ENCODE assay signal across 20 cellular contexts in genomic region chr10:130747946-130748345, GRCh38.
DNase-seq lines count a peak whose midpoint lies in the region; TF ChIP-seq lines count a peak whose summit lies in the region.
"Had no signal": no experiment of that assay in that cellular context is flagged by ENCODE, and none has a peak within 500 bp of the region (broad histone marks: within the 10 kb centered on the region; RNA-seq: fewer than 3 reads in every experiment).

No MANE protein-coding gene starts in this region.

- intact Hi-C loops in posterior vena cava (cut with DNase I) = no loop called here

- H3K4me1 Mint-ChIP-seq in endothelial cell (ENCODE audit: unreplicated experiment) (no peaks in the 10 kb centered on the region), type B pancreatic cell (ENCODE audit: unreplicated experiment) (no peaks in the 10 kb centered on the region)
- H3K4me1 Mint-ChIP-seq: B cell had no signal

- no peak overlapping the region for H3K27ac Mint-ChIP-seq in endothelial cell (ENCODE audit: unreplicated experiment)
- no peak overlapping the region for H3K27ac Mint-ChIP-seq in type B pancreatic cell
- H3K27ac Mint-ChIP-seq: B cell, GM23338, HFFc6 had no signal

- H3K9me3 ChIP-seq in Peyer's patch = peaks cover 0 to 6% (median 0%) of the 10 kb centered on the region in 4 donors
- H3K9me3 ChIP-seq: HAP-1 had no signal

- H3K4me3 Mint-ChIP-seq in endothelial cell (ENCODE audit: unreplicated experiment) (peak overlapping the region; percentile 4), type B pancreatic cell (no peak overlapping the region)
- H3K4me3 Mint-ChIP-seq: B cell, GM23338, HFFc6 had no signal

- H3K27me3 Mint-ChIP-seq in endothelial cell (ENCODE audit: unreplicated experiment) = peaks cover 20% of the 10 kb centered on the region
- H3K27me3 Mint-ChIP-seq in type B pancreatic cell = peaks cover 33% of the 10 kb centered on the region
- H3K27me3 Mint-ChIP-seq: B cell had no signal

- TF ChIP-seq POLR2A in Peyer's patch (IDR thresholded peaks at IDR 0.05) = no peak

- TF ChIP-seq CTCF in Peyer's patch (IDR thresholded peaks at IDR 0.05) (no peak), endothelial cell (IDR thresholded peaks at IDR 0.05; ENCODE audit: unreplicated experiment) (no peak), type B pancreatic cell (conservative IDR thresholded peaks at IDR 0.05) (no peak)

- H3K4me1 ChIP-seq in Peyer's patch = no peaks in the 10 kb centered on the region
- H3K4me1 ChIP-seq: HAP-1 had no signal

- H3K36me3 Mint-ChIP-seq in endothelial cell (ENCODE audit: low read depth, unreplicated experiment) = peaks cover 32% of the 10 kb centered on the region
- no peaks in the 10 kb centered on the region for H3K36me3 Mint-ChIP-seq in type B pancreatic cell

- H3K9me3 Mint-ChIP-seq in endothelial cell (ENCODE audit: unreplicated experiment) (peaks cover 64% of the 10 kb centered on the region), type B pancreatic cell (no peaks in the 10 kb centered on the region)

- DNase-seq in Peyer's patch (peak in 2 of 3 donors; percentile 8 to 19), endothelial cell (ENCODE audit: low spot score) (no peak), posterior vena cava (ENCODE audit: low spot score) (peak; percentile 31), type B pancreatic cell (ENCODE audit: extremely low spot score, unreplicated experiment) (peak; percentile 22), NCI-H345 (lab: John Stamatoyannopoulos, UW) (no peak), NCI-H510A (lab: John Stamatoyannopoulos, UW) (no peak), NCI-H526 (lab: John Stamatoyannopoulos, UW) (no peak), DMS53 (lab: John Stamatoyannopoulos, UW) (no peak)
- DNase-seq: HFFc6, Karpas-422, NCI-H1092, NCI-H1436, NCI-H187, NCI-H2081 treated with DMSO at 0.1 percent for 48 hours, NCI-H2171, NCI-H446, SHP77 treated with DMSO at 0.1 percent for 48 hours had no signal

- H3K36me3 ChIP-seq in Peyer's patch = no peaks in the 10 kb centered on the region
- H3K36me3 ChIP-seq: HAP-1 had no signal

- no peak overlapping the region for H3K4me3 ChIP-seq in Peyer's patch
- H3K4me3 ChIP-seq: GM23338, HAP-1 had no signal

- H3K27ac ChIP-seq in Peyer's patch = no peak overlapping the region

- no peaks in the 10 kb centered on the region for H3K27me3 ChIP-seq in Peyer's patch

Comparison
In these comparisons a context has a peak if more than half of its experiments do, and no peak if none do; other contexts are left out.
1. DNase-seq: peak in Peyer's patch (2 of 3), posterior vena cava (single experiment) and type B pancreatic cell (single experiment); none in endothelial cell (single experiment), NCI-H345 (single experiment), NCI-H510A (single experiment), NCI-H526 (0 of 2) and DMS53 (single experiment).